ENCODE assay signal across 8 cellular contexts in the genomic region with DNA sequence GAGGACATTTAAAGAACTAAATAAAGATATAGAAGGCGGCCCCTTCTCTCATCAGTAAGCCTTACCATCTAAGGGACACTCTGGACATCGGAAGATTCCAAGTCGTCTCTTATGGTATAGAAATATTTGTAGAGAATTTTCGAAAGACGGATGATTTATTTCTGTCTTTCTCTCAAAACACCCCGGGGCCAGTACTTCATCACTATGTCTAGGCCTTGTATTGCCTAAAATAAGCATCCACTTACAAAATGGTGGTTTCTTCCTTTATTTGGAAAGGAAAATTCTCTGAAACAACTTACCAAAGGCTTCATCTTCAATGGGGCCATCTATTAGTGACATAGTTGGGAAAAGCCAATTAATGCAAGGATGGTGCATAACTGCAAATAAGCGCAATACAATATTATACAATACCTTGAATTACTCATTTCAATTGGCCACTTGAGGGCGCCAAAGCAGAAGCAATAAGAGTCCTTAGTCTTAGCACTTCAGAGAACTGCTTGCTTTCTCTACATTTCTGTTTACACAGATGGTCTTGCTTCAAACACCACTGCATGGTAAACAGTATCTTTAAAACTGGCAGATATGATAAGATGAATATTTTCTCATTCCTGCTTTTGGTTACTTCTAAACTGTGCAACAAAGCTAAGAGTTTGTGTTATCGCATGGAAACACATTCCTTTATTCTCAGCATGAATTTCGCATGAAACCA.
A peak's percentile ranks its signal among the peaks of the same experiment; 100 is the strongest.
DNase-seq lines count a peak whose midpoint lies in the region; ATAC-seq and TF ChIP-seq lines count a peak whose summit lies in the region.

No MANE protein-coding gene starts in this region.

- H3K4me1 ChIP-seq in Peyer's patch (no peaks in the 10 kb centered on the region), transverse colon (no peaks in the 10 kb centered on the region)

- no peaks in the 10 kb centered on the region for H3K27me3 ChIP-seq in Peyer's patch
- no peaks in the 10 kb centered on the region for H3K27me3 ChIP-seq in transverse colon

- no peak overlapping the region for H3K27ac ChIP-seq in Peyer's patch
- H3K27ac ChIP-seq in transverse colon = no peak overlapping the region

- in situ Hi-C loops in transverse colon (cut with MboI; ENCODE audit: low pct_ligation_motif_present in 1 of 4, low pct_unique_long_range_greater_than_20kb in 1 of 4, low sequenced_read_pairs in 3 of 4) = no loop called here

- H3K4me3 ChIP-seq in Peyer's patch (no peak overlapping the region), fibroblast of pulmonary artery (replicated peaks; ENCODE audit: low read depth, low read length) (no peak overlapping the region), transverse colon (no peak overlapping the region)

- TF ChIP-seq EP300 in transverse colon (IDR thresholded peaks at IDR 0.05; ENCODE audit: low read depth) = no peak

- DNase-seq in DMS53 (lab: John Stamatoyannopoulos, UW) = peak; percentile 87
- peak; percentile 45 for DNase-seq in HT1080 (ENCODE audit: low read depth)
- DNase-seq in Peyer's patch = peak in 2 of 3 donors; percentile 54 to 87
- DNase-seq in activated T-cell treated with anti-CD3 and anti-CD28 coated beads, Interleukin-2, amount 50 U/mL, for 48 hours = peak; percentile 53 to 56
- peak; percentile 85 for DNase-seq in fibroblast of pulmonary artery (ENCODE audit: low read depth)
- DNase-seq in nucleus accumbens (lab: John Stamatoyannopoulos, UW) = peak in 37 of 56 donors; percentile 0 to 82 (median 17)
- DNase-seq in transverse colon = peak; percentile 60

- H3K36me3 ChIP-seq in Peyer's patch (no peaks in the 10 kb centered on the region), transverse colon (no peaks in the 10 kb centered on the region)

- TF ChIP-seq POLR2A in Peyer's patch (IDR thresholded peaks at IDR 0.05) = no peak
- TF ChIP-seq POLR2A in transverse colon (IDR thresholded peaks at IDR 0.05) = no peak

- intact Hi-C loops in transverse colon (cut with DNase I; ENCODE audit: low total_unique reads) = loop anchor here (5.0 to 10.0 kb wide), 2 partner anchors 91 to 164 kb away; no protein-coding TSS in a partner anchor

- 56 to 60% methylated on average over 7 to 10 of the region's 10 CpGs for WGBS in transverse colon (ENCODE audit: low coverage in 1 of 2), 2 donors

- H3K9me3 ChIP-seq in Peyer's patch = no peaks in the 10 kb centered on the region
- no peaks in the 10 kb centered on the region for H3K9me3 ChIP-seq in transverse colon

- ATAC-seq in GM21447 (IDR thresholded peaks at IDR 0.05; ENCODE audit: unreplicated experiment) = peak; percentile 95

- TF ChIP-seq CTCF in Peyer's patch (IDR thresholded peaks at IDR 0.05) (peak; percentile 23 to 76 (median 67)), fibroblast of pulmonary artery (IDR thresholded peaks at IDR 0.05; ENCODE audit: low read length, missing control alignments) (peak; percentile 69), transverse colon (IDR thresholded peaks at IDR 0.05) (peak; percentile 47 to 58 (median 49))

Comparison
In these comparisons a context has a peak if more than half of its experiments do, and no peak if none do; other contexts are left out.
1. DNase-seq: peak in every context shown above with its lines; median percentile 87 in DMS53; 85 in fibroblast of pulmonary artery; 70 in Peyer's patch; 60 in transverse colon; 54 in activated T-cell treated with anti-CD3 and anti-CD28 coated beads, Interleukin-2, amount 50 U/mL, for 48 hours; 45 in HT1080; 17 in nucleus accumbens.